ENCODE assay signal across 14 cellular contexts in genomic region chr2:222978850-222979249, GRCh38.
"Had no signal": no experiment of that assay in that cellular context is flagged by ENCODE, and none has a peak within 500 bp of the region (broad histone marks: within the 10 kb centered on the region; RNA-seq: fewer than 3 reads in every experiment).

No MANE protein-coding gene starts in this region.

- H3K27me3 ChIP-seq: right atrium auricular region, sigmoid colon had no signal

- H3K4me3 Mint-ChIP-seq: dendritic cell treated with granulocyte-macrophage colony-stimulating factor and Interleukin-4, amounts not matched to agents 40 ng/mL and 50 ng/mL, for 4 days; nephron progenitor cell had no signal

- H3K27ac ChIP-seq: foreskin keratinocyte, right atrium auricular region, sigmoid colon had no signal

- H3K4me3 ChIP-seq: right atrium auricular region, sigmoid colon had no signal

- H3K4me1 ChIP-seq: foreskin keratinocyte had no signal

- H3K9me3 ChIP-seq: right atrium auricular region, sigmoid colon had no signal

- DNase-seq: foreskin keratinocyte; kidney; left colon; mammary epithelial cell; nephron progenitor cell; posterior cingulate gyrus; sigmoid colon; small intestine; stimulated activated CD4-positive, alpha-beta T cell treated with anti-CD3 and anti-CD28 coated beads, Interleukin-12 subunit alpha, Interleukin-12 subunit beta, amount 100 ng/mL, for 4 hours; stimulated activated CD4-positive, alpha-beta T cell treated with anti-CD3 and anti-CD28 coated beads, Interleukin-2, amount 100 ng/mL, for 48 hours; stimulated activated naive CD4-positive, alpha-beta T cell treated with Interleukin-2 at 50 U/mL for 16 hours; trophoblast cell had no signal

- H3K36me3 ChIP-seq: right atrium auricular region, sigmoid colon had no signal

- H3K9me3 Mint-ChIP-seq: dendritic cell treated with granulocyte-macrophage colony-stimulating factor and Interleukin-4, amounts not matched to agents 40 ng/mL and 50 ng/mL, for 4 days had no signal

- H3K27ac Mint-ChIP-seq: dendritic cell treated with granulocyte-macrophage colony-stimulating factor and Interleukin-4, amounts not matched to agents 40 ng/mL and 50 ng/mL, for 4 days; nephron progenitor cell had no signal

- ATAC-seq: foreskin keratinocyte, left colon had no signal
